6 cellular contexts compared by ENCODE assay signal in genomic region chr4:162565730-162566129, GRCh38.
"Had no signal": no experiment of that assay in that cellular context is flagged by ENCODE, and none has a peak within 500 bp of the region (broad histone marks: within the 10 kb centered on the region; RNA-seq: fewer than 3 reads in every experiment).

No MANE protein-coding gene starts in this region.

- H3K4me3 ChIP-seq: GM23338, K562 had no signal

- DNase-seq: H9, HCEC 1CT, IMR-90, KG1 had no signal
